In the genomic region with DNA sequence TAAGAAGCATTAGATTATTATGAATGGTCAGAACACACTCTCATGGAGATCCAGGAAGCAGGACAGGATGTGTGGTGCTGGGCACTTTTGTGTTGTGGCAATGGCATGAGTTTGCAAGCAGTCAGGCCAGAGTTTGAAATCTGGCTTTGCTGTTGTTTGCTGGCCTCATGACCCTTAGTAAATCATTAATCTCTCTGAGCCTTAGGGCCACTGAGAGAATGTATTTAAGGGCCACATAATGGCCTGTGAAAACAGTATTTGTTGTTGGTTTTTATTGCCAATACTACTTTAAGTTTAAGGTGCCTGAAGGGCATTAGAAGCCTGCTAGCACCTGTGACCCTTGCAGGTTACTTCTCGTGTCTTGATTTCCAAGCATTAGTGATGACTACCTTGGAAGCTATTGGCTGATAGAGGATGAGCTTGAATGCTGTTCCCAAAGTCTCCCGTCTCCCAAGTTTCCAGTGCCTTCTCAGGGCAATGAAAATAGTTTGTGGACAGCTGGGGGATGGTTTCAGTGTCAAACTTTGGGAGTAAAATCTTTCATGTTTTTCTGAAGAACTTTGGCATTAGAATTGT, we compare ENCODE assay signal across 9 cellular contexts. TPM values are rescaled to one million over a fixed set of nuclear protein-coding genes. Genes with fewer than 3 reads are reported as not detected.
DNase-seq lines count a peak whose midpoint lies in the region; ATAC-seq and TF ChIP-seq lines count a peak whose summit lies in the region.
"Had no signal": no experiment of that assay in that cellular context is flagged by ENCODE, and none has a peak within 500 bp of the region (broad histone marks: within the 10 kb centered on the region; RNA-seq: fewer than 3 reads in every experiment).

No MANE protein-coding gene starts in this region.

- H3K4me1 Mint-ChIP-seq in CD14-positive monocyte (peaks cover 72% of the 10 kb centered on the region), chondrocyte (ENCODE audit: low read depth) (peaks cover 15% of the 10 kb centered on the region)

- peaks cover 0 to 5% of the 10 kb centered on the region in 2 donors for H3K36me3 Mint-ChIP-seq in CD14-positive monocyte
- H3K36me3 Mint-ChIP-seq in chondrocyte (ENCODE audit: low read depth), result no peaks in the 10 kb centered on the region

- intact Hi-C loops in CD14-positive monocyte (cut with micrococcal nuclease), result no loop called here

- DNase-seq in CD14-positive monocyte (ENCODE audit: low spot score), result no peak
- peak; percentile 79 for DNase-seq in LNCaP clone FGC (ENCODE audit: low read depth)
- DNase-seq in kidney tubule cell (ENCODE audit: low spot score), result peak; percentile 84
- DNase-seq in NCI-H1092 treated with DMSO at 0.1 percent for 48 hours (lab: John Stamatoyannopoulos, UW), result no peak
- DNase-seq in NCI-H345 treated with DMSO at 0.1 percent for 48 hours (lab: John Stamatoyannopoulos, UW; ENCODE audit: unreplicated experiment), result no peak
- DNase-seq in GM03348 (ENCODE audit: low spot score), result no peak
- no peak for DNase-seq in chondrocyte (ENCODE audit: low spot score)

- peak; percentile 37 for ATAC-seq in GM19452 (IDR thresholded peaks at IDR 0.05; ENCODE audit: unreplicated experiment)

- TF ChIP-seq CTCF in CD14-positive monocyte (IDR thresholded peaks at IDR 0.05), result no peak
- no peak for TF ChIP-seq CTCF in LNCaP clone FGC (IDR thresholded peaks at IDR 0.05; ENCODE audit: control insufficient read depth, extremely low read depth, insufficient read depth)
- no peak for TF ChIP-seq CTCF in chondrocyte (IDR thresholded peaks at IDR 0.05)

- H3K27me3 Mint-ChIP-seq in CD14-positive monocyte (ENCODE audit: low read depth in 3 of 3) (peaks cover 0 to 2% (median 0%) of the 10 kb centered on the region in 3 donors), chondrocyte (ENCODE audit: low read depth) (no peaks in the 10 kb centered on the region)

- H3K9me3 Mint-ChIP-seq in CD14-positive monocyte (no peaks in the 10 kb centered on the region), chondrocyte (ENCODE audit: low read depth) (no peaks in the 10 kb centered on the region)
- H3K9me3 Mint-ChIP-seq: activated naive CD4-positive, alpha-beta T cell treated with anti-CD3 and anti-CD28 coated beads, Interleukin-2, amount 50 U/mL, for 72 hours had no signal

- no peak overlapping the region for H3K4me3 Mint-ChIP-seq in CD14-positive monocyte
- H3K4me3 Mint-ChIP-seq in chondrocyte (ENCODE audit: unreplicated experiment), result no peak overlapping the region

- no peak overlapping the region for H3K4me3 ChIP-seq in LNCaP clone FGC (ENCODE audit: low read depth, low read length)

- H3K27ac Mint-ChIP-seq in CD14-positive monocyte (peak overlapping the region in 6 of 7 donors; percentile 25 to 96 (median 80)), chondrocyte (ENCODE audit: unreplicated experiment) (no peak overlapping the region)

RNA-seq across cellular contexts. Expression of gene STIM1, which starts 24.6 kb away (rescaled TPM):
- 10 to 100 TPM; 14.0 to 21.0 TPM for polyA plus RNA-seq in CD14-positive monocyte
- 38.5 to 50.7 TPM (median 46.7 TPM) in 3 replicates for total RNA-seq in chondrocyte

RNA-seq across cellular contexts. Expression of gene RHOG, which starts 39.3 kb away (rescaled TPM):
- 100 to 1,000 TPM; 315 to 458 TPM for polyA plus RNA-seq in CD14-positive monocyte
- 36.8 to 44.8 TPM (median 38.9 TPM) in 3 replicates for total RNA-seq in chondrocyte

Comparison
In these comparisons a context has a peak if more than half of its experiments do, and no peak if none do; other contexts are left out.
1. DNase-seq: peak in LNCaP clone FGC (single experiment) and kidney tubule cell (single experiment); none in CD14-positive monocyte (single experiment), NCI-H1092 treated with DMSO at 0.1 percent for 48 hours (single experiment), NCI-H345 treated with DMSO at 0.1 percent for 48 hours (single experiment), GM03348 (single experiment) and chondrocyte (single experiment).